8 cellular contexts compared by ENCODE assay signal in the genomic region with DNA sequence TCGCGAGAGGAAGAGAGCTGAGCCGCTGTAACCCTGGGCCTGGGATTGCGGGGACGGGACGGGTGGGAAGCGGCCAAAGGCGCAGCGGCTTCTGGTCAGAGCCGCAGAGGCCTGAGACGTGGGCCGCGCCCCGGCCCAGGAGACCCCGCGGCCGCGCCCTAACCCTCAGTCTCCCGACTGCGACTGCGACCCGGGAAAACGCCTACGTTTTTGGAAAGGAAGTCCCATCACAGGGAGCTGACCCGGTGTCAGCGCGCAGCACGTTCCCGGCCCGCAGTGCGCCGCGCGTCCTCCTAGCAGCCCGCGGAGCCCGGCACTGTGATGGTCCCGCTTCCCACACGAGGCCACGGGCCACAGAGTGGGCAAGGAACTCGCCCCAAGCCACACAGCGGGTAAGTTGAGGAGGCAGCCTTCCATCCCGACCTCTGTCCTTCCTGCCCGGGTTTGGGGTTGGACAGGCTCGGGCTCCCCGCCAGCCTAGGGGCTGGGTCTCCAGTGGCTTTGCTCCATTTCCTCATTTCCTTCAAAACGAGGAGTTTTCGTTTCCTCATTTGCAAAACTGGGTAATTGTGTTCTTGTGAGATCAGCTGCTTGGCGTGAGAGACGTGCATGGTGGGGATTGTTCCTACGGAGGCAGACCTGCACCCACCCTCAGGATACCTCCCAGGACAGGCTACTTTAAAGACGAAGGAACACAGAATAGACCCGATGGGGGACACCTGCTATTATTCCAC. TPM values are rescaled to one million over a fixed set of nuclear protein-coding genes. Genes with fewer than 3 reads are reported as not detected.
DNase-seq lines count a peak whose midpoint lies in the region; ATAC-seq and TF ChIP-seq lines count a peak whose summit lies in the region.

No MANE protein-coding gene starts in this region.

- peaks cover 0 to 25% (median 8%) of the 10 kb centered on the region in 3 experiments for H3K27me3 ChIP-seq in neuronal stem cell (ENCODE audit: control insufficient read depth in 3 of 3, insufficient read depth in 3 of 3, low read depth in 1 of 3, low read length in 3 of 3)

- H3K4me3 ChIP-seq in fibroblast of pulmonary artery (replicated peaks; ENCODE audit: low read depth, low read length) (peak overlapping the region; percentile 56), neuronal stem cell (ENCODE audit: low read length in 2 of 2) (peak overlapping the region in 1 of 2 donors; percentile 66)

- H4K91ac ChIP-seq in neuronal stem cell (ENCODE audit: low read depth, low read length, poor library complexity): no peak overlapping the region

- H3K27ac Mint-ChIP-seq in activated naive CD4-positive, alpha-beta T cell treated with anti-CD3 and anti-CD28 coated beads, Interleukin-2, amount 50 U/mL, for 72 hours: no peak overlapping the region

- H3K36me3 Mint-ChIP-seq in activated naive CD4-positive, alpha-beta T cell treated with anti-CD3 and anti-CD28 coated beads, Interleukin-2, amount 50 U/mL, for 72 hours: peaks cover 5 to 19% of the 10 kb centered on the region in 2 donors

- no peaks in the 10 kb centered on the region for H3K36me3 ChIP-seq in neuronal stem cell (replicated peaks in 1 of 2; ENCODE audit: control insufficient read depth in 2 of 2, insufficient read depth in 2 of 2, low read length in 2 of 2)

- H3K23ac ChIP-seq in neuronal stem cell (ENCODE audit: low read depth, low read length, poor library complexity): no peak overlapping the region

- peak; percentile 53 for DNase-seq in COLO829 (ENCODE audit: low spot score)
- DNase-seq in NOMO-1 treated with DMSO at 0.1 percent for 48 hours (lab: John Stamatoyannopoulos, UW; ENCODE audit: unreplicated experiment): peak; percentile 85
- DNase-seq in fibroblast of pulmonary artery (ENCODE audit: low read depth): peak; percentile 14
- no peak for DNase-seq in neuronal stem cell (ENCODE audit: low spot score)
- no peak for DNase-seq in HUDEP-2 (lab: John Stamatoyannopoulos, UW; ENCODE audit: unreplicated experiment in 76 of 76)
- no peak for DNase-seq in activated naive CD4-positive, alpha-beta T cell treated with anti-CD3 and anti-CD28 coated beads, Interleukin-2, amount 50 U/mL, for 72 hours (ENCODE audit: low spot score in 2 of 2)

- H3K79me1 ChIP-seq in neuronal stem cell (ENCODE audit: low read depth, low read length): no peaks in the 10 kb centered on the region

- no peak overlapping the region for H2BK12ac ChIP-seq in neuronal stem cell (ENCODE audit: low read length)

- peak overlapping the region; percentile 31 for H3K4me2 ChIP-seq in neuronal stem cell (ENCODE audit: insufficient read depth, low read length, poor library complexity, severe bottlenecking)

- no peak for ATAC-seq in GM21515 (IDR thresholded peaks at IDR 0.05; ENCODE audit: unreplicated experiment)
- ATAC-seq in activated naive CD4-positive, alpha-beta T cell treated with anti-CD3 and anti-CD28 coated beads, Interleukin-2, amount 50 U/mL, for 72 hours: no peak
- ATAC-seq in GM19397 (IDR thresholded peaks at IDR 0.05; ENCODE audit: unreplicated experiment): no peak

- no peaks in the 10 kb centered on the region for H3K9me3 ChIP-seq in neuronal stem cell (replicated peaks in 1 of 2; ENCODE audit: control insufficient read depth in 2 of 2, insufficient read depth in 1 of 2, low read depth in 1 of 2, low read length in 2 of 2)

- TF ChIP-seq CTCF in fibroblast of pulmonary artery (IDR thresholded peaks at IDR 0.05; ENCODE audit: low read length, missing control alignments): no peak

- H3K9ac ChIP-seq in neuronal stem cell (ENCODE audit: low read depth, low read length, poor library complexity): peak overlapping the region; percentile 74

- peaks cover 7 to 8% of the 10 kb centered on the region in 2 donors for H3K9me3 Mint-ChIP-seq in activated naive CD4-positive, alpha-beta T cell treated with anti-CD3 and anti-CD28 coated beads, Interleukin-2, amount 50 U/mL, for 72 hours

- peak overlapping the region; percentile 65 for H2BK15ac ChIP-seq in neuronal stem cell (ENCODE audit: low read length)

- peak overlapping the region; percentile 21 for H2BK5ac ChIP-seq in neuronal stem cell (ENCODE audit: low read length)

- H3K14ac ChIP-seq in neuronal stem cell (ENCODE audit: low read length): peak overlapping the region; percentile 63

- peak overlapping the region; percentile 67 for H3K18ac ChIP-seq in neuronal stem cell (ENCODE audit: low read length)

- no peak overlapping the region for H2BK120ac ChIP-seq in neuronal stem cell (ENCODE audit: low read depth, low read length)

- peaks cover 0 to 8% of the 10 kb centered on the region in 2 donors for H3K4me1 ChIP-seq in neuronal stem cell (ENCODE audit: control insufficient read depth in 2 of 2, insufficient read depth in 1 of 2, low read depth in 1 of 2, low read length in 2 of 2)

- H2AK5ac ChIP-seq in neuronal stem cell (ENCODE audit: low read depth, low read length): no peak overlapping the region

- no peak overlapping the region for H4K8ac ChIP-seq in neuronal stem cell (ENCODE audit: low read depth, low read length)

- H3K4ac ChIP-seq in neuronal stem cell (ENCODE audit: low read length): no peak overlapping the region

- WGBS in neuronal stem cell (ENCODE audit: extremely low coverage in 2 of 2, insufficient read length in 2 of 2, insufficient replicate concordance in 1 of 2), 2 donors: no CpG with 5 or more reads among the region's 53 CpGs

- H3K27ac ChIP-seq in neuronal stem cell (replicated peaks; ENCODE audit: low read length): no peak overlapping the region

- H2AFZ ChIP-seq in neuronal stem cell (ENCODE audit: low read length): peak overlapping the region; percentile 65

RNA-seq across cellular contexts. Expression of a gene that starts 1.2 kb away (rescaled TPM):
- polyA plus RNA-seq in neuronal stem cell (2013, experiment 1 of 2): 0.24 TPM
- polyA plus RNA-seq in neuronal stem cell (2013, experiment 2 of 2): 0.17 TPM
- 1 to 10 TPM; 1.8 to 2.4 TPM for total RNA-seq in activated naive CD4-positive, alpha-beta T cell treated with anti-CD3 and anti-CD28 coated beads, Interleukin-2, amount 50 U/mL, for 72 hours

RNA-seq across cellular contexts. Expression of a gene that starts 51.4 kb away (rescaled TPM):
- 63.6 TPM for polyA plus RNA-seq in neuronal stem cell (2013, experiment 1 of 2)
- 64.1 TPM for polyA plus RNA-seq in neuronal stem cell (2013, experiment 2 of 2)
- total RNA-seq in activated naive CD4-positive, alpha-beta T cell treated with anti-CD3 and anti-CD28 coated beads, Interleukin-2, amount 50 U/mL, for 72 hours: 10 to 100 TPM; 78.5 to 83.4 TPM

Comparison
In these comparisons a context has a peak if more than half of its experiments do, and no peak if none do; other contexts are left out.
1. DNase-seq: peak in COLO829 (single experiment), NOMO-1 treated with DMSO at 0.1 percent for 48 hours (single experiment) and fibroblast of pulmonary artery (single experiment); none in neuronal stem cell (single experiment), HUDEP-2 (0 of 76) and activated naive CD4-positive, alpha-beta T cell treated with anti-CD3 and anti-CD28 coated beads, Interleukin-2, amount 50 U/mL, for 72 hours (0 of 2).